10 cellular contexts compared by ENCODE assay signal in the genomic region with DNA sequence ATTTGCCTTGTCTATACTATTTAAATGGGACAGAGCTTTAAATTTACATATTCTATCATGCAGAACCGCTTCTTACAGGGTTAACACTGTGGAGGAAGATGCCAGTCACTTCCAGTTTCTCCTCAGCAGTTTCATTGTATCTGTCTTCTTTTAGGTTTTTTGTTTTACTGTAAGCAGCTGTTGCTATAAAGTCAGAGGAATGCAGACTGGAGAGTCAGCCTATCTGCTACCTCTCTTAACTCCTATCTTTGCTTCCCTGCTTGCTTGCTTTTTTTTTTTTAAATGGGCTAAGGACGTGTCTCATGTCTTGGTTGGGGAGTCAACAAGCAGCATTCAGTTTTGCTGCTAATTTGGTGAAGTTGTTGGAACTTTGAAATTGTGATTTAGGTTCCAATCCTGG. TPM values are rescaled to one million over a fixed set of nuclear protein-coding genes. Genes with fewer than 3 reads are reported as not detected.
DNase-seq lines count a peak whose midpoint lies in the region; ATAC-seq and TF ChIP-seq lines count a peak whose summit lies in the region.
"Had no signal": no experiment of that assay in that cellular context is flagged by ENCODE, and none has a peak within 500 bp of the region (broad histone marks: within the 10 kb centered on the region; RNA-seq: fewer than 3 reads in every experiment).

No MANE protein-coding gene starts in this region.

- peak overlapping the region; percentile 15 to 52 for H3K4me3 Mint-ChIP-seq in stimulated activated naive B cell treated with anti-CD40 and anti-IgM and Interleukin-4, amounts not matched to agents 10 μg/mL and 1 μg/mL and 100 μg/mL, for 72 hours
- H3K4me3 Mint-ChIP-seq: natural killer cell treated with Interleukin-12 subunit alpha and Interleukin-12 subunit beta and Interleukin-15 and Interleukin-18, amount 100 ng/mL, for 72 hours had no signal

- peak overlapping the region; percentile 41 for H3K27ac ChIP-seq in OCI-LY1 (ENCODE audit: low read depth, low read length, poor library complexity, severe bottlenecking)
- H3K27ac ChIP-seq: C4-2B had no signal

- H3K9me3 Mint-ChIP-seq in activated naive CD4-positive, alpha-beta T cell treated with anti-CD3 and anti-CD28 coated beads, Interleukin-2, amount 50 U/mL, for 72 hours, result no peaks in the 10 kb centered on the region
- no peaks in the 10 kb centered on the region for H3K9me3 Mint-ChIP-seq in stimulated activated naive B cell treated with anti-CD40 and anti-IgM and Interleukin-4, amounts not matched to agents 10 μg/mL and 1 μg/mL and 100 μg/mL, for 72 hours
- H3K9me3 Mint-ChIP-seq: natural killer cell treated with Interleukin-12 subunit alpha and Interleukin-12 subunit beta and Interleukin-15 and Interleukin-18, amount 100 ng/mL, for 72 hours had no signal

- no peaks in the 10 kb centered on the region for H3K36me3 ChIP-seq in OCI-LY1 (ENCODE audit: insufficient read depth, low read length)

- H3K27me3 ChIP-seq in OCI-LY1 (ENCODE audit: insufficient read depth, low read length), result no peaks in the 10 kb centered on the region

- H3K9me2 ChIP-seq in OCI-LY1 (ENCODE audit: low read depth, low read length), result no peaks in the 10 kb centered on the region

- no peaks in the 10 kb centered on the region for H3F3A ChIP-seq in OCI-LY1 (ENCODE audit: insufficient read depth, low read length)

- peak; percentile 53 to 55 for ATAC-seq in activated naive CD4-positive, alpha-beta T cell treated with anti-CD3 and anti-CD28 coated beads, Interleukin-2, amount 50 U/mL, for 72 hours
- peak; percentile 92 for ATAC-seq in HG02763 (IDR thresholded peaks at IDR 0.05; ENCODE audit: unreplicated experiment)
- ATAC-seq in stimulated activated naive B cell treated with anti-CD40 and anti-IgM and Interleukin-4, amounts not matched to agents 10 μg/mL and 1 μg/mL and 100 μg/mL, for 72 hours (replicated peaks), result peak; percentile 92 to 93

- TF ChIP-seq CTCF in OCI-LY1 (IDR thresholded peaks at IDR 0.05; ENCODE audit: low read length), result no peak

- no peak overlapping the region; the same call in 1 of the 2 replicates for H3K9ac ChIP-seq in OCI-LY1 (ENCODE audit: low read length)

- H3K36me3 Mint-ChIP-seq in activated naive CD4-positive, alpha-beta T cell treated with anti-CD3 and anti-CD28 coated beads, Interleukin-2, amount 50 U/mL, for 72 hours, result no peaks in the 10 kb centered on the region
- peaks cover 1 to 5% of the 10 kb centered on the region in 2 donors for H3K36me3 Mint-ChIP-seq in stimulated activated naive B cell treated with anti-CD40 and anti-IgM and Interleukin-4, amounts not matched to agents 10 μg/mL and 1 μg/mL and 100 μg/mL, for 72 hours
- H3K36me3 Mint-ChIP-seq: natural killer cell treated with Interleukin-12 subunit alpha and Interleukin-12 subunit beta and Interleukin-15 and Interleukin-18, amount 100 ng/mL, for 72 hours had no signal

- no peaks in the 10 kb centered on the region for H4K20me1 ChIP-seq in OCI-LY1 (ENCODE audit: insufficient read depth, low read length)

- no peak overlapping the region for H3K4me3 ChIP-seq in OCI-LY1 (ENCODE audit: low read depth, low read length, poor library complexity, severe bottlenecking)

- H3K79me2 ChIP-seq in OCI-LY1 (ENCODE audit: insufficient read depth, low read length), result peaks cover 100% of the 10 kb centered on the region

- H3K27me3 Mint-ChIP-seq in stimulated activated naive B cell treated with anti-CD40 and anti-IgM and Interleukin-4, amounts not matched to agents 10 μg/mL and 1 μg/mL and 100 μg/mL, for 72 hours, result no peaks in the 10 kb centered on the region
- H3K27me3 Mint-ChIP-seq: natural killer cell treated with Interleukin-12 subunit alpha and Interleukin-12 subunit beta and Interleukin-15 and Interleukin-18, amount 100 ng/mL, for 72 hours had no signal

- H3K9me3 ChIP-seq in OCI-LY1 (ENCODE audit: low read length), result no peaks in the 10 kb centered on the region

- DNase-seq in activated naive CD4-positive, alpha-beta T cell treated with anti-CD3 and anti-CD28 coated beads, Interleukin-2, amount 50 U/mL, for 72 hours (ENCODE audit: low spot score in 2 of 2), result no peak
- no peak for DNase-seq in activated naive CD4-positive, alpha-beta T cell (lab: John Stamatoyannopoulos, UW)
- DNase-seq in stimulated activated naive B cell treated with anti-CD40 and anti-IgM and Interleukin-4, amounts not matched to agents 10 μg/mL and 1 μg/mL and 100 μg/mL, for 72 hours, result no peak
- no peak for DNase-seq in NCI-H446 treated with DMSO at 0.1 percent for 48 hours (lab: John Stamatoyannopoulos, UW)
- no peak for DNase-seq in NCI-H526 treated with DMSO at 0.1 percent for 48 hours (lab: John Stamatoyannopoulos, UW)
- DNase-seq in AML-193 (lab: John Stamatoyannopoulos, UW), result no peak

- peak overlapping the region; percentile 39 to 77 for H3K27ac Mint-ChIP-seq in activated naive CD4-positive, alpha-beta T cell treated with anti-CD3 and anti-CD28 coated beads, Interleukin-2, amount 50 U/mL, for 72 hours
- peak overlapping the region; percentile 71 for H3K27ac Mint-ChIP-seq in stimulated activated naive B cell treated with anti-CD40 and anti-IgM and Interleukin-4, amounts not matched to agents 10 μg/mL and 1 μg/mL and 100 μg/mL, for 72 hours
- H3K27ac Mint-ChIP-seq: natural killer cell treated with Interleukin-12 subunit alpha and Interleukin-12 subunit beta and Interleukin-15 and Interleukin-18, amount 100 ng/mL, for 72 hours had no signal

- peaks cover 54 to 94% of the 10 kb centered on the region in 2 donors for H3K4me1 Mint-ChIP-seq in stimulated activated naive B cell treated with anti-CD40 and anti-IgM and Interleukin-4, amounts not matched to agents 10 μg/mL and 1 μg/mL and 100 μg/mL, for 72 hours

- peak overlapping the region; percentile 25; the same call in 1 of the 2 replicates for H3K4me2 ChIP-seq in OCI-LY1 (ENCODE audit: low read length)

- H2AFZ ChIP-seq in OCI-LY1 (ENCODE audit: low read length), result no peak overlapping the region

- peaks cover 64% of the 10 kb centered on the region for H3K4me1 ChIP-seq in OCI-LY1 (ENCODE audit: insufficient read depth, low read length, severe bottlenecking)

RNA-seq across cellular contexts. Expression of a gene that starts 8.9 kb away (rescaled TPM):
- 10 to 100 TPM; 14.7 to 29.0 TPM for total RNA-seq in activated naive CD4-positive, alpha-beta T cell treated with anti-CD3 and anti-CD28 coated beads, Interleukin-2, amount 50 U/mL, for 72 hours
